ENCODE assay signal across 22 cellular contexts in genomic region chr16:72711823-72712222, GRCh38.
"Had no signal": no experiment of that assay in that cellular context is flagged by ENCODE, and none has a peak within 500 bp of the region (broad histone marks: within the 10 kb centered on the region; RNA-seq: fewer than 3 reads in every experiment).

No MANE protein-coding gene starts in this region.

- H3K4me3 ChIP-seq: esophagus squamous epithelium, gastroesophageal sphincter, lung, prostate gland, right lobe of liver had no signal

- H3K27ac ChIP-seq: epithelial cell of prostate, esophagus squamous epithelium, gastroesophageal sphincter, parathyroid adenoma, prostate gland, right lobe of liver had no signal

- H3K79me2 ChIP-seq: parathyroid adenoma had no signal

- DNase-seq: effector memory CD8-positive, alpha-beta T cell; esophagus squamous epithelium; foreskin fibroblast; glutamatergic neuron; immature natural killer cell; kidney; left colon; left ventricle myocardium superior; mesendoderm; naive B cell; occipital lobe; retina; right lobe of liver; stimulated activated CD4-positive, alpha-beta T cell treated with anti-CD3 and anti-CD28 coated beads, Interleukin-2, amount 100 ng/mL, for 24 hours; stimulated activated naive CD4-positive, alpha-beta T cell treated with Interleukin-2 at 50 U/mL for 16 hours; trophoblast cell had no signal

- H3K4me1 ChIP-seq: esophagus squamous epithelium, gastroesophageal sphincter, parathyroid adenoma, prostate gland, right lobe of liver had no signal

- ATAC-seq: effector memory CD8-positive, alpha-beta T cell; gastroesophageal sphincter; left colon; left ventricle myocardium superior; right lobe of liver had no signal

- H3K36me3 ChIP-seq: esophagus squamous epithelium, prostate gland, right lobe of liver had no signal

- H2AFZ ChIP-seq: parathyroid adenoma had no signal

- FAIRE-seq: colon, kidney had no signal

- H3K27me3 ChIP-seq: esophagus squamous epithelium, gastroesophageal sphincter, right lobe of liver had no signal

- H3K9me3 ChIP-seq: prostate gland, right lobe of liver had no signal

- H3K9ac ChIP-seq: parathyroid adenoma had no signal
